21 cellular contexts compared by ENCODE assay signal in genomic region chr13:108407495-108407894, GRCh38.
DNase-seq lines count a peak whose midpoint lies in the region; ATAC-seq lines count a peak whose summit lies in the region.
"Had no signal": no experiment of that assay in that cellular context is flagged by ENCODE, and none has a peak within 500 bp of the region (broad histone marks: within the 10 kb centered on the region; RNA-seq: fewer than 3 reads in every experiment).

No MANE protein-coding gene starts in this region.

- H3K9me3 Mint-ChIP-seq in CD4-positive, alpha-beta memory T cell = peaks cover 0 to 17% (median 5%) of the 10 kb centered on the region in 8 donors

- H3K36me3 ChIP-seq in CD4-positive, alpha-beta memory T cell (ENCODE audit: insufficient read depth, low read length) = no peaks in the 10 kb centered on the region
- H3K36me3 ChIP-seq: breast epithelium, spleen, vagina had no signal

- no peaks in the 10 kb centered on the region for H3K27me3 ChIP-seq in CD4-positive, alpha-beta memory T cell (ENCODE audit: insufficient read depth, low read length)
- H3K27me3 ChIP-seq: breast epithelium, spleen, vagina had no signal

- CTCF ChIA-PET in CD4-positive, alpha-beta memory T cell (lab: Charles Lee; ENCODE audit: partially characterized antibody) = no interaction called here

- H3K4me3 Mint-ChIP-seq in CD4-positive, alpha-beta memory T cell = peak overlapping the region in 1 of 8 donors; percentile 27
- H3K4me3 Mint-ChIP-seq: GM23338 had no signal

- no peaks in the 10 kb centered on the region for H3K36me3 Mint-ChIP-seq in CD4-positive, alpha-beta memory T cell

- peaks cover 41 to 71% (median 57%) of the 10 kb centered on the region in 4 donors for H3K4me1 Mint-ChIP-seq in CD4-positive, alpha-beta memory T cell

- H3K27ac ChIP-seq in CD4-positive, alpha-beta memory T cell (ENCODE audit: low read depth, low read length) = no peak overlapping the region
- H3K27ac ChIP-seq in caudate nucleus (ENCODE audit: low read depth, low read length) = no peak overlapping the region
- H3K27ac ChIP-seq: breast epithelium, parathyroid adenoma, PC-9, spleen, vagina had no signal

- H3K27me3 Mint-ChIP-seq in CD4-positive, alpha-beta memory T cell = no peaks in the 10 kb centered on the region

- POLR2A ChIA-PET in CD4-positive, alpha-beta memory T cell (lab: Charles Lee; ENCODE audit: partially characterized antibody) = no interaction called here

- H3K4me3 ChIP-seq in CD4-positive, alpha-beta memory T cell (ENCODE audit: low read length in 2 of 2) = no peak overlapping the region
- H3K4me3 ChIP-seq: breast epithelium, GM23338, PC-9, spleen, vagina had no signal

- ATAC-seq in GM18519 (IDR thresholded peaks at IDR 0.05; ENCODE audit: low FRiP score, unreplicated experiment) (peak; percentile 63), GM21717 (IDR thresholded peaks at IDR 0.05; ENCODE audit: unreplicated experiment) (peak; percentile 75), HG03520 (IDR thresholded peaks at IDR 0.05; ENCODE audit: unreplicated experiment) (peak; percentile 65)
- ATAC-seq: GM23338, left cardiac atrium had no signal

- peak overlapping the region in 6 of 7 donors; percentile 22 to 87 (median 62) for H3K27ac Mint-ChIP-seq in CD4-positive, alpha-beta memory T cell
- H3K27ac Mint-ChIP-seq: GM23338 had no signal

- H3K4me1 ChIP-seq in CD4-positive, alpha-beta memory T cell (ENCODE audit: insufficient read depth, low read length) = peaks cover 52% of the 10 kb centered on the region
- H3K4me1 ChIP-seq: breast epithelium, parathyroid adenoma, vagina had no signal

- intact Hi-C loops in CD4-positive, alpha-beta memory T cell (cut with micrococcal nuclease) = loop anchor here (2.0 to 5.0 kb wide), 2 partner anchors 89 to 180 kb away; no protein-coding TSS in a partner anchor

- DNase-seq in CD4-positive, alpha-beta memory T cell = no peak
- no peak for DNase-seq in GOT3 (lab: John Stamatoyannopoulos, UW)
- DNase-seq in stimulated activated naive CD4-positive, alpha-beta T cell treated with Interleukin-2 at 50 U/mL for 16 hours (lab: John Stamatoyannopoulos, UW) = no peak
- DNase-seq in caudate nucleus (lab: John Stamatoyannopoulos, UW) = no peak
- DNase-seq in amniotic stem cell (lab: John Stamatoyannopoulos, UW) = no peak
- DNase-seq: activated naive CD4-positive, alpha-beta T cell treated with Interleukin-2 at 50 U/mL for 16 hours; AML-193; DMS 273 treated with DMSO at 0.1 percent for 48 hours; effector memory CD4-positive, alpha-beta T cell; left cardiac atrium; NCI-H146; NCI-H446; PC-9; spleen had no signal

- H3K9me3 ChIP-seq in CD4-positive, alpha-beta memory T cell (ENCODE audit: control insufficient read depth in 1 of 2, low read length in 2 of 2) = no peaks in the 10 kb centered on the region
- H3K9me3 ChIP-seq: breast epithelium, spleen, vagina had no signal
